Comparison of ENCODE assay signal across 9 cellular contexts in the genomic region with DNA sequence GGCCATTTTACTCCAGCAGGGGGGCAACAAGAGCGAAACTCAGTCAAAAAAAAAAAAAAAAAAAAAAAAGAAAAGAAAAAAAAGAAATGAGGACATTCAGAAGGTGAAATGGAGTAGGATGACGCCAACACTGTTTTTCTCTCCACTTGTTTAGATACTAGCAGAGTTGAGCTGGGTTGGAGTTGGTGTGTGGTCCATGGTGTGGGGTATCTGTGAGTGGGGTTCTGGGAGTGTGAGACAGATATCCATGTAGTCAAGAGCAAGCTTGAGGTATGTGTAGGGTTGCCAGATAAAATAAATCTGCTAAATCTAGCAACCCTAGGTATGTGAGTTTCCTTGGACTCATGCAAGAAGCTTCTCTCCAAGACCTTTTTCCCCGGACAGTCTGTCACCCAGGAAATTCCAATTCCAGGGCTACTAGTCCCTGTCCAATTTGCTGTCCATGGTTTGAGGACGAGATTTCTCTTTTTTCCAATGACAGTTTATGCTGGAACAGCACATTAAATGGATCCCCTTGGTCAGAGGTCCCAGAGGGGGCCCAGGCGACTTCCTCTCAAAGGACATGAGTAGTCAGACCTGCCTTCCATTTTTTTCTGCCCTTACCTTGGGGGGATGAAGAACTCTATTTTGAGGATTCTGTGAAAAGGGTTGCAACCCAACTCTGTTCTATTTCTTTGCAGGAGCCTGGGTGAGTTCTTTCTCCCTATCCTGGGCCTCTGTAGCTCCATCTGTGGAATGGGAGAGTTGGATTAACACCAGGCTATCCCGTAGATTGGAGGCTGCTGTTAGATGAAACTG. TPM values are rescaled to one million over a fixed set of nuclear protein-coding genes. Genes with fewer than 3 reads are reported as not detected.
A peak's percentile ranks its signal among the peaks of the same experiment; 100 is the strongest.
DNase-seq lines count a peak whose midpoint lies in the region; ATAC-seq and TF ChIP-seq lines count a peak whose summit lies in the region.
"Had no signal": no experiment of that assay in that cellular context is flagged by ENCODE, and none has a peak within 500 bp of the region (broad histone marks: within the 10 kb centered on the region; RNA-seq: fewer than 3 reads in every experiment).

No MANE protein-coding gene starts in this region.

- H3K4me3 ChIP-seq in SK-N-MC (peak overlapping the region; percentile 97), epithelial cell of proximal tubule (ENCODE audit: low read depth, low read length) (peak overlapping the region; percentile 80), upper lobe of right lung (peak overlapping the region; percentile 71)

- H3K9me3 ChIP-seq in SK-N-MC (ENCODE audit: low read depth, low read length) (no peaks in the 10 kb centered on the region), upper lobe of right lung (no peaks in the 10 kb centered on the region)

- H3K4me1 Mint-ChIP-seq in activated naive CD4-positive, alpha-beta T cell treated with anti-CD3 and anti-CD28 coated beads, Interleukin-2, amount 50 U/mL, for 24 hours: peaks cover 43% of the 10 kb centered on the region

- H3K36me3 ChIP-seq in SK-N-MC (ENCODE audit: insufficient read depth, low read length) (no peaks in the 10 kb centered on the region), upper lobe of right lung (no peaks in the 10 kb centered on the region)

- H3K36me3 Mint-ChIP-seq in activated naive CD4-positive, alpha-beta T cell treated with anti-CD3 and anti-CD28 coated beads, Interleukin-2, amount 50 U/mL, for 24 hours: no peaks in the 10 kb centered on the region

- H3K27ac ChIP-seq in SK-N-MC (no peak overlapping the region), upper lobe of right lung (no peak overlapping the region)

- no peaks in the 10 kb centered on the region for H3K9me3 Mint-ChIP-seq in activated naive CD4-positive, alpha-beta T cell treated with anti-CD3 and anti-CD28 coated beads, Interleukin-2, amount 50 U/mL, for 24 hours

- H3K27ac Mint-ChIP-seq in activated naive CD4-positive, alpha-beta T cell treated with anti-CD3 and anti-CD28 coated beads, Interleukin-2, amount 50 U/mL, for 24 hours: no peak overlapping the region

- no peak for DNase-seq in activated naive CD4-positive, alpha-beta T cell (lab: John Stamatoyannopoulos, UW)
- DNase-seq in SK-N-MC (ENCODE audit: low read depth, low spot score) (no peak), epithelial cell of proximal tubule (ENCODE audit: low read depth) (no peak), upper lobe of right lung (no peak), NCI-H69 (lab: John Stamatoyannopoulos, UW) (no peak), NOMO-1 (lab: John Stamatoyannopoulos, UW; ENCODE audit: unreplicated experiment in 2 of 2) (no peak)

- H3K27me3 Mint-ChIP-seq in activated naive CD4-positive, alpha-beta T cell treated with anti-CD3 and anti-CD28 coated beads, Interleukin-2, amount 50 U/mL, for 24 hours: peaks cover 24% of the 10 kb centered on the region

- intact Hi-C loops in upper lobe of right lung (cut with DNase I): loop anchor here (5.0 kb wide), 1 partner anchor 277 kb away; no protein-coding TSS in a partner anchor

- peak overlapping the region; percentile 92 for H3K4me3 Mint-ChIP-seq in activated naive CD4-positive, alpha-beta T cell treated with anti-CD3 and anti-CD28 coated beads, Interleukin-2, amount 50 U/mL, for 24 hours

- peaks cover 38% of the 10 kb centered on the region for H3K4me1 ChIP-seq in upper lobe of right lung

- peaks cover 58% of the 10 kb centered on the region for H3K27me3 ChIP-seq in upper lobe of right lung

- ATAC-seq in upper lobe of right lung (no peak), HG03432 (IDR thresholded peaks at IDR 0.05; ENCODE audit: unreplicated experiment) (no peak)

- peak overlapping the region; percentile 14 for H3K9ac ChIP-seq in SK-N-MC (ENCODE audit: insufficient read length)

- TF ChIP-seq CTCF in epithelial cell of proximal tubule (conservative IDR thresholded peaks at IDR 0.05; ENCODE audit: low read depth, low read length) (no peak), upper lobe of right lung (IDR thresholded peaks at IDR 0.05) (no peak)

RNA-seq across cellular contexts. Expression of gene FOXD2, which starts 2.1 kb away (rescaled TPM):
- total RNA-seq in epithelial cell of proximal tubule (0.14 TPM in 1 of 2 replicates, not detected in the other), upper lobe of right lung (0.35 TPM)

RNA-seq across cellular contexts. Expression of gene FOXE3, which starts 19.6 kb away (rescaled TPM):
- total RNA-seq in epithelial cell of proximal tubule (not detected in 2 replicates), upper lobe of right lung (not detected)
- total RNA-seq: esophagus mucosa had no signal
